26 cellular contexts compared by ENCODE assay signal in genomic region chr11:57633394-57634058, GRCh38. TPM values are rescaled to one million over a fixed set of nuclear protein-coding genes. Genes with fewer than 3 reads are reported as not detected.
"Had no signal": no experiment of that assay in that cellular context is flagged by ENCODE, and none has a peak within 500 bp of the region (broad histone marks: within the 10 kb centered on the region; RNA-seq: fewer than 3 reads in every experiment).

No MANE protein-coding gene starts in this region.

- H3K27me3 ChIP-seq: ovary, right atrium auricular region, right lobe of liver, tibial nerve, upper lobe of right lung had no signal

- H3K9me3 ChIP-seq: left ventricle myocardium inferior, ovary, right atrium auricular region, right lobe of liver, tibial nerve, upper lobe of right lung had no signal

- H3K4me3 ChIP-seq: left ventricle myocardium inferior, lung, ovary, right atrium auricular region, right lobe of liver, smooth muscle cell, tibial nerve, upper lobe of right lung had no signal

- H3K36me3 Mint-ChIP-seq: memory B cell; naive thymus-derived CD8-positive, alpha-beta T cell; stimulated activated memory B cell treated with anti-CD40 and anti-IgM and Interleukin-4, amounts not matched to agents 10 μg/mL and 1 μg/mL and 100 μg/mL, for 72 hours had no signal

- ATAC-seq: naive thymus-derived CD8-positive, alpha-beta T cell; right lobe of liver; stimulated activated memory B cell treated with anti-CD40 and anti-IgM and Interleukin-4, amounts not matched to agents 10 μg/mL and 1 μg/mL and 100 μg/mL, for 72 hours; stimulated activated naive CD8-positive, alpha-beta T cell treated with anti-CD3 and anti-CD28 coated beads, Interleukin-15, amount 100 ng/mL, for 72 hours; upper lobe of right lung had no signal

- H3K4me1 ChIP-seq: right lobe of liver had no signal

- H3K4me3 Mint-ChIP-seq: memory B cell; naive thymus-derived CD8-positive, alpha-beta T cell; nephron; neural crest cell; stimulated activated memory B cell treated with anti-CD40 and anti-IgM and Interleukin-4, amounts not matched to agents 10 μg/mL and 1 μg/mL and 100 μg/mL, for 72 hours; stimulated activated naive CD8-positive, alpha-beta T cell treated with anti-CD3 and anti-CD28 coated beads, Interleukin-15, amount 100 ng/mL, for 72 hours had no signal

- H3K9me3 Mint-ChIP-seq: memory B cell; naive thymus-derived CD8-positive, alpha-beta T cell; nephron; neural crest cell; stimulated activated memory B cell treated with anti-CD40 and anti-IgM and Interleukin-4, amounts not matched to agents 10 μg/mL and 1 μg/mL and 100 μg/mL, for 72 hours; stimulated activated naive CD8-positive, alpha-beta T cell treated with anti-CD3 and anti-CD28 coated beads, Interleukin-15, amount 100 ng/mL, for 72 hours had no signal

- FAIRE-seq: islet of Langerhans, urothelium cell line had no signal

- H3K4me2 ChIP-seq: smooth muscle cell had no signal

- H3K36me3 ChIP-seq: left ventricle myocardium inferior, ovary, right atrium auricular region, right lobe of liver, tibial nerve, upper lobe of right lung had no signal

- DNase-seq: hippocampal formation; left ventricle myocardium inferior; naive thymus-derived CD8-positive, alpha-beta T cell; ovary; right lobe of liver; stimulated activated CD4-positive, alpha-beta T cell treated with anti-CD3 and anti-CD28 coated beads, Interleukin-1b, Interleukin-23, amount 100 ng/mL, for 48 hours; stimulated activated CD4-positive, alpha-beta T cell treated with anti-CD3 and anti-CD28 coated beads, Interleukin-2, amount 100 ng/mL, for 48 hours; stimulated activated CD4-positive, alpha-beta T cell treated with anti-CD3 and anti-CD28 coated beads, Interleukin-4, amount 100 ng/mL, for 4 hours; stimulated activated CD8-positive, alpha-beta memory T cell treated with anti-CD3 and anti-CD28 coated beads, Interleukin-4, amount 100 ng/mL, for 48 hours; stimulated activated naive CD4-positive, alpha-beta T cell treated with Interleukin-2 at 50 U/mL for 16 hours; stimulated activated naive CD8-positive, alpha-beta T cell treated with anti-CD3 and anti-CD28 coated beads, Interleukin-15, amount 100 ng/mL, for 72 hours; substantia nigra; upper lobe of right lung had no signal

- H3K27ac ChIP-seq: left ventricle myocardium inferior, ovary, right atrium auricular region, right lobe of liver, tibial nerve, upper lobe of right lung had no signal

- H3K27ac Mint-ChIP-seq: memory B cell; naive thymus-derived CD8-positive, alpha-beta T cell; nephron; progenitor cell of endocrine pancreas; stimulated activated memory B cell treated with anti-CD40 and anti-IgM and Interleukin-4, amounts not matched to agents 10 μg/mL and 1 μg/mL and 100 μg/mL, for 72 hours; stimulated activated naive CD8-positive, alpha-beta T cell treated with anti-CD3 and anti-CD28 coated beads, Interleukin-15, amount 100 ng/mL, for 72 hours had no signal

RNA-seq across cellular contexts. Expression of gene YPEL4, which starts 16.2 kb away (rescaled TPM):
- total RNA-seq: kidney epithelial cell had no signal

RNA-seq across cellular contexts. Expression of gene SERPING1, which starts 36.0 kb away (rescaled TPM):
- total RNA-seq: naive thymus-derived CD8-positive, alpha-beta T cell; pulmonary artery endothelial cell had no signal
- polyA plus RNA-seq: naive thymus-derived CD8-positive, alpha-beta T cell had no signal
